1 cellular context compared by ENCODE assay signal in the genomic region with DNA sequence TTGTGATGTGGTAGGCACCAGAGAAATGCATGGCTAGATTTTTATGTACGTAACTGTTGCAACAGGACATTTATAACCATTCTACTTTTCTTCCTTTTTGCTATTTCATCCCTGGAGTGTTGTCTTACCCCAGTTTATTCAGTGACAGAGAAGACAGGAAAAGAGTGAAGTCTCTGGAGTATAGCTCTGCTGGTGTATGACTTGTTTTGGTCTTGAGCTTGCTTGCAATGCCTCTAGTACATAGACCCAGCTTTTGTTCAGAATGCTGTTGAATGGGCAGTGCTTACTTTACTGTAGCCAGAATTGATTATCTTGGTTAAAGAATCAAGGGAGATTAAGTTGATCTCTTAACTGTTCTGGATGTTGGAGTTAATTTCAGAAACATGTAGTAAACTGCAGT.
TF ChIP-seq lines count a peak whose summit lies in the region.

No MANE protein-coding gene starts in this region.

TF ChIP-seq in IMR-90, 13 proteins besides CTCF, POLR2A, EP300 and RAD21 (continued from another document):
- TF ChIP-seq, protein P1, sequence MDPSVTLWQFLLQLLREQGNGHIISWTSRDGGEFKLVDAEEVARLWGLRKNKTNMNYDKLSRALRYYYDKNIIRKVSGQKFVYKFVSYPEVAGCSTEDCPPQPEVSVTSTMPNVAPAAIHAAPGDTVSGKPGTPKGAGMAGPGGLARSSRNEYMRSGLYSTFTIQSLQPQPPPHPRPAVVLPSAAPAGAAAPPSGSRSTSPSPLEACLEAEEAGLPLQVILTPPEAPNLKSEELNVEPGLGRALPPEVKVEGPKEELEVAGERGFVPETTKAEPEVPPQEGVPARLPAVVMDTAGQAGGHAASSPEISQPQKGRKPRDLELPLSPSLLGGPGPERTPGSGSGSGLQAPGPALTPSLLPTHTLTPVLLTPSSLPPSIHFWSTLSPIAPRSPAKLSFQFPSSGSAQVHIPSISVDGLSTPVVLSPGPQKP (IDR thresholded peaks at IDR 0.05; ENCODE audit: borderline replicate concordance, low read depth, low read length), result no peak
- TF ChIP-seq SMC3 (IDR thresholded peaks at IDR 0.05; ENCODE audit: low read depth, low read length) (no peak), BHLHE40 (IDR thresholded peaks at IDR 0.05; ENCODE audit: low read depth, low read length) (no peak), MAZ (IDR thresholded peaks at IDR 0.05; ENCODE audit: borderline replicate concordance, low read depth, low read length) (no peak)
- TF ChIP-seq, protein P2, sequence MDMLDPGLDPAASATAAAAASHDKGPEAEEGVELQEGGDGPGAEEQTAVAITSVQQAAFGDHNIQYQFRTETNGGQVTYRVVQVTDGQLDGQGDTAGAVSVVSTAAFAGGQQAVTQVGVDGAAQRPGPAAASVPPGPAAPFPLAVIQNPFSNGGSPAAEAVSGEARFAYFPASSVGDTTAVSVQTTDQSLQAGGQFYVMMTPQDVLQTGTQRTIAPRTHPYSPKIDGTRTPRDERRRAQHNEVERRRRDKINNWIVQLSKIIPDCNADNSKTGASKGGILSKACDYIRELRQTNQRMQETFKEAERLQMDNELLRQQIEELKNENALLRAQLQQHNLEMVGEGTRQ (IDR thresholded peaks at IDR 0.05; ENCODE audit: low read depth, low read length), result no peak
